8 cellular contexts compared by ENCODE assay signal in genomic region chr6:42404494-42404893, GRCh38. TPM values are rescaled to one million over a fixed set of nuclear protein-coding genes. Genes with fewer than 3 reads are reported as not detected.
DNase-seq lines count a peak whose midpoint lies in the region; ATAC-seq and TF ChIP-seq lines count a peak whose summit lies in the region.

No MANE protein-coding gene starts in this region.

- no peaks in the 10 kb centered on the region for H3K9me3 Mint-ChIP-seq in progenitor cell of endocrine pancreas (ENCODE audit: low read depth)

- H3K27ac ChIP-seq in esophagus (ENCODE audit: low read depth in 2 of 2, low read length in 1 of 2) (peak overlapping the region; percentile 87 to 94), tibial nerve (peak overlapping the region in 2 of 4 donors; percentile 23 to 31)

- H3K36me3 Mint-ChIP-seq in progenitor cell of endocrine pancreas (ENCODE audit: insufficient read depth): no peaks in the 10 kb centered on the region

- H3K4me1 Mint-ChIP-seq in progenitor cell of endocrine pancreas (ENCODE audit: low read depth): peaks cover 2% of the 10 kb centered on the region

- TF ChIP-seq CTCF in progenitor cell of endocrine pancreas (IDR thresholded peaks at IDR 0.05; ENCODE audit: unreplicated experiment): no peak
- TF ChIP-seq CTCF in tibial nerve (IDR thresholded peaks at IDR 0.05): no peak

- H3K36me3 ChIP-seq in HAP-1 (replicated peaks): no peaks in the 10 kb centered on the region
- no peaks in the 10 kb centered on the region for H3K36me3 ChIP-seq in esophagus (ENCODE audit: control insufficient read depth in 2 of 2, insufficient read depth in 2 of 2, low read length in 1 of 2)
- H3K36me3 ChIP-seq in tibial nerve: no peaks in the 10 kb centered on the region

- in situ Hi-C loops in HAP-1 (cut with MboI; ENCODE audit: low sequenced_read_pairs): no loop called here

- no peak for TF ChIP-seq EP300 in tibial nerve (IDR thresholded peaks at IDR 0.05)

- H3K27me3 ChIP-seq in HAP-1 (ENCODE audit: low read depth) (no peaks in the 10 kb centered on the region), esophagus (ENCODE audit: control insufficient read depth in 1 of 2, insufficient read depth in 2 of 2, low read length in 2 of 2) (no peaks in the 10 kb centered on the region), tibial nerve (no peaks in the 10 kb centered on the region)

- WGBS in esophagus, 2 donors: 24% methylated on average over 5 of the region's 5 CpGs
- WGBS in tibial nerve, 2 donors: 36 to 40% methylated on average over 5 of the region's 5 CpGs

- peak overlapping the region; percentile 29 for H3K27ac Mint-ChIP-seq in progenitor cell of endocrine pancreas

- no peaks in the 10 kb centered on the region for H3K27me3 Mint-ChIP-seq in progenitor cell of endocrine pancreas

- no peak for TF ChIP-seq POLR2A in tibial nerve (IDR thresholded peaks at IDR 0.05)

- H3K4me1 ChIP-seq in HAP-1 (peaks cover 43% of the 10 kb centered on the region), esophagus (ENCODE audit: control insufficient read depth in 2 of 2, insufficient read depth in 2 of 2, low read length in 1 of 2) (peaks cover 6 to 16% of the 10 kb centered on the region in 2 donors), tibial nerve (peaks cover 0 to 35% (median 18%) of the 10 kb centered on the region in 4 donors)

- no peak overlapping the region for H3K4me3 Mint-ChIP-seq in progenitor cell of endocrine pancreas (ENCODE audit: low read depth)

- H3K9me3 ChIP-seq in HAP-1 (no peaks in the 10 kb centered on the region), esophagus (ENCODE audit: control insufficient read depth in 2 of 2, insufficient read depth in 1 of 2, low read depth in 1 of 2, low read length in 1 of 2) (no peaks in the 10 kb centered on the region), tibial nerve (no peaks in the 10 kb centered on the region)

- DNase-seq in HAP-1 (ENCODE audit: low spot score in 2 of 2) (peak; percentile 69), UCSD-AML1 (lab: John Stamatoyannopoulos, UW; ENCODE audit: unreplicated experiment) (peak; percentile 39), progenitor cell of endocrine pancreas (ENCODE audit: low spot score, unreplicated experiment) (no peak), tibial nerve (ENCODE audit: low spot score in 2 of 2) (no peak), SHP77 treated with DMSO at 0.1 percent for 48 hours (lab: John Stamatoyannopoulos, UW) (no peak)

- H3K4me3 ChIP-seq in HAP-1: no peak overlapping the region
- H3K4me3 ChIP-seq in esophagus (ENCODE audit: low read depth in 1 of 2, low read length in 2 of 2): no peak overlapping the region
- no peak overlapping the region for H3K4me3 ChIP-seq in tibial nerve

- ATAC-seq in GM21723 (IDR thresholded peaks at IDR 0.05; ENCODE audit: unreplicated experiment) (no peak), GM21825 (IDR thresholded peaks at IDR 0.05; ENCODE audit: unreplicated experiment) (no peak)

RNA-seq across cellular contexts. Expression of gene TRERF1, which starts 47.2 kb away (rescaled TPM):
- 1 to 10 TPM; 4.6 to 8.1 TPM for polyA plus RNA-seq in esophagus
- total RNA-seq in progenitor cell of endocrine pancreas: 7.1 and 7.9 TPM in 2 replicates
- total RNA-seq in tibial nerve: 1 to 10 TPM; 4.2 to 7.2 (median 4.9) TPM

Comparison
In these comparisons a context has a peak if more than half of its experiments do, and no peak if none do; other contexts are left out.
1. DNase-seq: peak in HAP-1 (2 of 2) and UCSD-AML1 (single experiment); none in progenitor cell of endocrine pancreas (single experiment), tibial nerve (0 of 2) and SHP77 treated with DMSO at 0.1 percent for 48 hours (single experiment).